Comparison of ENCODE assay signal across 20 cellular contexts in genomic region chr13:24130134-24130792, GRCh38. TPM values are rescaled to one million over a fixed set of nuclear protein-coding genes. Genes with fewer than 3 reads are reported as not detected.
A peak's percentile ranks its signal among the peaks of the same experiment; 100 is the strongest.
DNase-seq lines count a peak whose midpoint lies in the region; ATAC-seq and TF ChIP-seq lines count a peak whose summit lies in the region.
"Had no signal": no experiment of that assay in that cellular context is flagged by ENCODE, and none has a peak within 500 bp of the region (broad histone marks: within the 10 kb centered on the region; RNA-seq: fewer than 3 reads in every experiment).

No MANE protein-coding gene starts in this region.

- H3K9ac ChIP-seq in smooth muscle cell (ENCODE audit: low read depth) = no peak overlapping the region

- TF ChIP-seq CTCF in smooth muscle cell (IDR thresholded peaks at IDR 0.05; ENCODE audit: borderline replicate concordance, insufficient read depth, poor library complexity, severe bottlenecking) = no peak

- no peaks in the 10 kb centered on the region for H3K79me2 ChIP-seq in smooth muscle cell (ENCODE audit: low read depth)

- DNase-seq in activated T-cell treated with anti-CD3 and anti-CD28 coated beads, Interleukin-2, amount 50 U/mL, for 72 hours = no peak
- no peak for DNase-seq in activated T-cell treated with anti-CD3 and anti-CD28 coated beads for 4 hours
- no peak for DNase-seq in left colon
- no peak for DNase-seq in smooth muscle cell (lab: John Stamatoyannopoulos, UW; ENCODE audit: unreplicated experiment)
- DNase-seq in AG08395 (ENCODE audit: low spot score) = no peak
- DNase-seq: activated CD4-positive, alpha-beta T cell treated with anti-CD3 and anti-CD28 coated beads, Interleukin-2, amount 50 U/mL, for 48 hours; activated CD4-positive, CD25-positive, alpha-beta regulatory T cell; activated naive CD4-positive, alpha-beta T cell treated with anti-CD3 and anti-CD28 coated beads, Interleukin-2, amount 50 U/mL, for 16 hours; aorta; DND-41; erythroblast; hypothalamus; NCI-H1105; NCI-H510A; T1000; upper lobe of right lung had no signal

- no peaks in the 10 kb centered on the region for H3K27me3 ChIP-seq in smooth muscle cell (ENCODE audit: low read depth)
- H3K27me3 ChIP-seq: upper lobe of right lung had no signal

- H3K9me3 ChIP-seq in smooth muscle cell (replicated peaks; ENCODE audit: low read depth) = no peaks in the 10 kb centered on the region
- H3K9me3 ChIP-seq: upper lobe of right lung had no signal

- H3K4me1 Mint-ChIP-seq in activated T-cell treated with anti-CD3 and anti-CD28 coated beads, Interleukin-2, amount 50 U/mL, for 72 hours (ENCODE audit: low read depth) = peaks cover 29% of the 10 kb centered on the region
- no peaks in the 10 kb centered on the region for H3K4me1 Mint-ChIP-seq in activated T-helper 17 cell treated with anti-CD3 and anti-CD28 coated beads, Interleukin-2, amount 50 U/mL, for 72 hours

- H3K4me2 ChIP-seq in smooth muscle cell = peak overlapping the region; percentile 69
- H3K4me2 ChIP-seq: A549 had no signal

- WGBS in smooth muscle cell (ENCODE audit: low lambda C conversion rate) = 17% methylated on average over 12 of the region's 12 CpGs

- H3K36me3 ChIP-seq in smooth muscle cell (ENCODE audit: low read depth) = no peaks in the 10 kb centered on the region
- H3K36me3 ChIP-seq: upper lobe of right lung had no signal

- H3K9me3 Mint-ChIP-seq in activated T-cell treated with anti-CD3 and anti-CD28 coated beads, Interleukin-2, amount 50 U/mL, for 72 hours = peaks cover 5 to 6% of the 10 kb centered on the region in 2 donors
- peaks cover 7% of the 10 kb centered on the region for H3K9me3 Mint-ChIP-seq in activated T-helper 17 cell treated with anti-CD3 and anti-CD28 coated beads, Interleukin-2, amount 50 U/mL, for 72 hours

- no peak overlapping the region for H3K27ac Mint-ChIP-seq in activated T-cell treated with anti-CD3 and anti-CD28 coated beads, Interleukin-2, amount 50 U/mL, for 72 hours
- no peak overlapping the region for H3K27ac Mint-ChIP-seq in activated T-helper 17 cell treated with anti-CD3 and anti-CD28 coated beads, Interleukin-2, amount 50 U/mL, for 72 hours

- no peak overlapping the region for H2AFZ ChIP-seq in smooth muscle cell (ENCODE audit: low read depth)

- peaks cover 6% of the 10 kb centered on the region for H3F3A ChIP-seq in smooth muscle cell (ENCODE audit: low read depth)

- ATAC-seq in activated T-cell treated with anti-CD3 and anti-CD28 coated beads, Interleukin-2, amount 50 U/mL, for 72 hours (replicated peaks in 1 of 2) = peak; percentile 48 to 49
- peak; percentile 30 for ATAC-seq in activated T-helper 17 cell treated with anti-CD3 and anti-CD28 coated beads, Interleukin-2, amount 50 U/mL, for 72 hours (replicated peaks)
- ATAC-seq in left colon = peak; percentile 45
- ATAC-seq in HG03469 (IDR thresholded peaks at IDR 0.05; ENCODE audit: unreplicated experiment) = no peak
- no peak for ATAC-seq in HG03378 (IDR thresholded peaks at IDR 0.05; ENCODE audit: unreplicated experiment)
- ATAC-seq: A549, upper lobe of right lung had no signal

- H3K4me3 ChIP-seq in smooth muscle cell = peak overlapping the region; percentile 6
- H3K4me3 ChIP-seq: A549, upper lobe of right lung had no signal

- peak overlapping the region; percentile 5 to 12 for H3K4me3 Mint-ChIP-seq in activated T-cell treated with anti-CD3 and anti-CD28 coated beads, Interleukin-2, amount 50 U/mL, for 72 hours
- H3K4me3 Mint-ChIP-seq in activated T-helper 17 cell treated with anti-CD3 and anti-CD28 coated beads, Interleukin-2, amount 50 U/mL, for 72 hours = no peak overlapping the region

- peaks cover 3% of the 10 kb centered on the region for H3K4me1 ChIP-seq in smooth muscle cell (ENCODE audit: low read depth)
- H3K4me1 ChIP-seq: upper lobe of right lung had no signal

- peaks cover 6 to 8% of the 10 kb centered on the region in 2 donors for H3K36me3 Mint-ChIP-seq in activated T-cell treated with anti-CD3 and anti-CD28 coated beads, Interleukin-2, amount 50 U/mL, for 72 hours (ENCODE audit: insufficient read depth in 2 of 2)
- H3K36me3 Mint-ChIP-seq in activated T-helper 17 cell treated with anti-CD3 and anti-CD28 coated beads, Interleukin-2, amount 50 U/mL, for 72 hours (ENCODE audit: low read depth) = no peaks in the 10 kb centered on the region

- peak overlapping the region; percentile 32 for H3K27ac ChIP-seq in smooth muscle cell (ENCODE audit: low read depth)
- H3K27ac ChIP-seq: A549, upper lobe of right lung had no signal

- H3K27me3 Mint-ChIP-seq in activated T-cell treated with anti-CD3 and anti-CD28 coated beads, Interleukin-2, amount 50 U/mL, for 72 hours (ENCODE audit: low read depth) = peaks cover 48% of the 10 kb centered on the region
- H3K27me3 Mint-ChIP-seq in activated T-helper 17 cell treated with anti-CD3 and anti-CD28 coated beads, Interleukin-2, amount 50 U/mL, for 72 hours = peaks cover 30% of the 10 kb centered on the region

- no peaks in the 10 kb centered on the region for H4K20me1 ChIP-seq in smooth muscle cell (ENCODE audit: low read depth)

- intact Hi-C loops in left colon (cut with DNase I, micrococcal nuclease) = no loop called here

RNA-seq across cellular contexts. Expression of gene SPATA13, which starts 30.3 kb away (rescaled TPM):
- 10 to 100 TPM; 60.8 to 68.6 TPM for total RNA-seq in activated T-cell treated with anti-CD3 and anti-CD28 coated beads, Interleukin-2, amount 50 U/mL, for 72 hours
- total RNA-seq in activated T-helper 17 cell treated with anti-CD3 and anti-CD28 coated beads, Interleukin-2, amount 50 U/mL, for 72 hours = 10 to 100 TPM; 43.1 to 56.5 TPM
- 10 to 100 TPM; 36.5 to 37.3 TPM for total RNA-seq in left colon
- total RNA-seq in smooth muscle cell = 14.6 and 16.6 TPM in 2 replicates
- 3.8 and 7.1 TPM in 2 replicates for polyA plus RNA-seq in smooth muscle cell

Comparison
In these comparisons a context has a peak if more than half of its experiments do, and no peak if none do; other contexts are left out.
1. ATAC-seq: peak in activated T-cell treated with anti-CD3 and anti-CD28 coated beads, Interleukin-2, amount 50 U/mL, for 72 hours (2 of 2), activated T-helper 17 cell treated with anti-CD3 and anti-CD28 coated beads, Interleukin-2, amount 50 U/mL, for 72 hours (single experiment) and left colon (single experiment); none in HG03469 (single experiment) and HG03378 (single experiment).